Comparison of ENCODE assay signal across 9 cellular contexts in genomic region chr14:35807131-35807961, GRCh38. TPM values are rescaled to one million over a fixed set of nuclear protein-coding genes. Genes with fewer than 3 reads are reported as not detected.
A peak's percentile ranks its signal among the peaks of the same experiment; 100 is the strongest.
DNase-seq lines count a peak whose midpoint lies in the region; ATAC-seq and TF ChIP-seq lines count a peak whose summit lies in the region.
"Had no signal": no experiment of that assay in that cellular context is flagged by ENCODE, and none has a peak within 500 bp of the region (broad histone marks: within the 10 kb centered on the region; RNA-seq: fewer than 3 reads in every experiment).

No MANE protein-coding gene starts in this region.

- CTCF ChIA-PET in BJ (lab: Yijun Ruan, JAX), result interaction anchor here (0.7 to 3.1 kb wide), 4 partner anchors 11 to 823 kb away, joined by 3 to 15 read pairs (median 8); no protein-coding TSS in a partner anchor

- H3K79me2 ChIP-seq in KMS-11 (ENCODE audit: insufficient read depth, low read depth), result peaks cover 29% of the 10 kb centered on the region; the same call in 1 of the 2 replicates

- DNase-seq in BJ (ENCODE audit: low read depth), result no peak
- no peak for DNase-seq in central memory CD8-positive, alpha-beta T cell (ENCODE audit: low spot score in 2 of 2)
- DNase-seq in natural killer cell, result no peak
- no peak for DNase-seq in G401 (ENCODE audit: low spot score)
- DNase-seq in HCEC 1CT, result no peak
- DNase-seq in AG08395 (ENCODE audit: low spot score), result no peak
- no peak for DNase-seq in NCI-H2081 treated with DMSO at 0.1 percent for 48 hours (lab: John Stamatoyannopoulos, UW)
- DNase-seq: NCI-H446 treated with DMSO at 0.1 percent for 48 hours had no signal

- no peak for ATAC-seq in central memory CD8-positive, alpha-beta T cell (replicated peaks; ENCODE audit: extremely low read depth, poor library complexity, severe bottlenecking)
- ATAC-seq in natural killer cell, result no peak

- H3K4me1 ChIP-seq in KMS-11 (ENCODE audit: low read depth, poor library complexity, severe bottlenecking), result peaks cover 34% of the 10 kb centered on the region

- peaks cover 24% of the 10 kb centered on the region for H3K36me3 Mint-ChIP-seq in central memory CD8-positive, alpha-beta T cell (ENCODE audit: insufficient read depth)
- no peaks in the 10 kb centered on the region for H3K36me3 Mint-ChIP-seq in natural killer cell

- no peak overlapping the region for H2AFZ ChIP-seq in KMS-11 (ENCODE audit: low read depth)

- H4K20me1 ChIP-seq in KMS-11 (ENCODE audit: insufficient read depth), result no peaks in the 10 kb centered on the region

- H3K27ac ChIP-seq in KMS-11, result peak overlapping the region; percentile 81; the same call in 1 of the 2 replicates

- POLR2A ChIA-PET in BJ (lab: Charles Lee), result no interaction called here

- peak overlapping the region; percentile 90 for H3K4me3 Mint-ChIP-seq in central memory CD8-positive, alpha-beta T cell
- peak overlapping the region; percentile 99 for H3K4me3 Mint-ChIP-seq in natural killer cell

- peak overlapping the region; percentile 87 for H3K4me2 ChIP-seq in KMS-11

- TF ChIP-seq CTCF in BJ (IDR thresholded peaks at IDR 0.05; ENCODE audit: insufficient read depth, low read depth, low read length), result no peak
- TF ChIP-seq CTCF in KMS-11 (conservative IDR thresholded peaks at IDR 0.05; ENCODE audit: low read depth, low read length), result no peak
- no peak for TF ChIP-seq CTCF in natural killer cell (IDR thresholded peaks at IDR 0.05)

- H3K4me3 ChIP-seq in BJ (ENCODE audit: low read depth, low read length) (peak overlapping the region; percentile 83; the same call in 1 of the 2 replicates), KMS-11 (IDR thresholded peaks at IDR 0.05; ENCODE audit: insufficient read depth, low read depth, low read length) (no peak overlapping the region)

- H3K9ac ChIP-seq in KMS-11, result 0 out of 2 replicates have a peak overlapping the region, but pooled peaks have one; percentile 74

- H3K27me3 ChIP-seq in BJ (ENCODE audit: control insufficient read depth, insufficient read depth, low read length) (no peaks in the 10 kb centered on the region), KMS-11 (ENCODE audit: insufficient read depth, low read depth) (no peaks in the 10 kb centered on the region)

- H3K36me3 ChIP-seq in BJ (ENCODE audit: control insufficient read depth, insufficient read depth, low read length) (no peaks in the 10 kb centered on the region), KMS-11 (ENCODE audit: insufficient read depth) (no peaks in the 10 kb centered on the region)

- in situ Hi-C loops in G401 (cut with HindIII; ENCODE audit: low sequenced_read_pairs), result no loop called here

- H3K4me1 Mint-ChIP-seq in central memory CD8-positive, alpha-beta T cell, result peaks cover 40% of the 10 kb centered on the region
- H3K4me1 Mint-ChIP-seq in natural killer cell, result peaks cover 33 to 38% of the 10 kb centered on the region in 2 donors

- H3K27ac Mint-ChIP-seq in central memory CD8-positive, alpha-beta T cell (ENCODE audit: low read depth), result peak overlapping the region; percentile 100
- peak overlapping the region; percentile 90 to 99 for H3K27ac Mint-ChIP-seq in natural killer cell

- intact Hi-C loops in natural killer cell (cut with micrococcal nuclease), result loop anchor here (10.0 kb wide), 1 partner anchor 393 kb away; no protein-coding TSS in a partner anchor

- H3K27me3 Mint-ChIP-seq in central memory CD8-positive, alpha-beta T cell, result no peaks in the 10 kb centered on the region
- H3K27me3 Mint-ChIP-seq in natural killer cell (ENCODE audit: low read depth in 2 of 2), result no peaks in the 10 kb centered on the region

- H3K9me3 Mint-ChIP-seq in central memory CD8-positive, alpha-beta T cell, result no peaks in the 10 kb centered on the region
- H3K9me3 Mint-ChIP-seq in natural killer cell, result no peaks in the 10 kb centered on the region

RNA-seq across cellular contexts. Expression of gene RALGAPA1, which starts 1.7 kb away (rescaled TPM):
- polyA plus RNA-seq in BJ (2011; rRNA removed), result 4.7 and 8.5 TPM in 2 replicates
- 14.9 and 17.7 TPM in 2 replicates for polyA minus RNA-seq in BJ (2011; rRNA and poly(A)+ RNA removed)
- total RNA-seq in natural killer cell, result 100 to 1,000 TPM in 1 of 3 donors, 10 to 100 TPM in 2; 66.5 to 101 (median 90.7) TPM
- total RNA-seq in G401 (2014; rRNA removed; shearing (Covaris generic)), result 11.1 and 17.6 TPM in 2 replicates

RNA-seq across cellular contexts. Expression of gene BRMS1L, which starts 18.8 kb away (rescaled TPM):
- 2.5 and 6.4 TPM in 2 replicates for polyA plus RNA-seq in BJ (2011; rRNA removed)
- 0.98 and 1.6 TPM in 2 replicates for polyA minus RNA-seq in BJ (2011; rRNA and poly(A)+ RNA removed)
- total RNA-seq in natural killer cell, result 1 to 10 TPM; 5.1 to 9.4 (median 6.3) TPM
- 8.7 and 24.4 TPM in 2 replicates for total RNA-seq in G401 (2014; rRNA removed; shearing (Covaris generic))
